ENCODE assay signal across 16 cellular contexts in the genomic region with DNA sequence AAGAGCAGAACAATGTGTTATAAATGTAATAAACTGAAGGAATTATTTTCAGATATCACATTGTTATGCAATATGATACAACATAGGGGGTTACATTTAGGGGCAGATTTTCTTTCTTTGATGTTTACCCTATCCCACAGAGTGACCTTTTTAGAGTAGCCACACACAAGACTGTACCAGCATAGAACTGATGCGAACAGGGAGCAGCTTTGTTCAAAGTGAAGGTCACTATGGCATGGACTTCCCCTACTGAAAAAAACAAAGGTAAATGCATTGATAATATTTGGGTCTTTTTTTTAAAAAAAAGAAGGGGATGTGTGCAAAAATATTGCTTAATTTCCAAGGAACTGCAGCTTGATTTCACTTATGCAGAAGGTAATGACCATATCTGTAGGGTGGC.
"Had no signal": no experiment of that assay in that cellular context is flagged by ENCODE, and none has a peak within 500 bp of the region (broad histone marks: within the 10 kb centered on the region; RNA-seq: fewer than 3 reads in every experiment).

No MANE protein-coding gene starts in this region.

- H3K27ac ChIP-seq: colonic mucosa, sigmoid colon, tibial artery had no signal

- ATAC-seq: left colon, mucosa of descending colon had no signal

- DNase-seq: activated gamma-delta T cell treated with Interleukin-2 at 50 U/mL for 16 hours; activated T-cell treated with anti-CD3 and anti-CD28 coated beads, Interleukin-2, amount 50 U/mL, for 1 hour; aorta; colonic mucosa; heart right ventricle; left colon; mucosa of descending colon; naive B cell; occipital lobe; sigmoid colon; stimulated activated CD4-positive, alpha-beta T cell treated with anti-CD3 and anti-CD28 coated beads, Interleukin-4, amount 100 ng/mL, for 24 hours; substantia nigra; T-helper 1 cell; tibial artery had no signal

- H3K9me3 ChIP-seq: colonic mucosa, mucosa of descending colon, sigmoid colon, tibial artery had no signal

- H3K27me3 ChIP-seq: colonic mucosa, heart right ventricle, sigmoid colon, tibial artery had no signal

- H3K4me1 ChIP-seq: colonic mucosa, tibial artery had no signal

- H3K4me3 ChIP-seq: colonic mucosa, heart right ventricle, mucosa of descending colon, sigmoid colon, tibial artery had no signal

- FAIRE-seq: bronchial epithelial cell, TTC549 had no signal

- H3K36me3 ChIP-seq: colonic mucosa, heart right ventricle, sigmoid colon, tibial artery had no signal
